8 cellular contexts compared by ENCODE assay signal in the genomic region with DNA sequence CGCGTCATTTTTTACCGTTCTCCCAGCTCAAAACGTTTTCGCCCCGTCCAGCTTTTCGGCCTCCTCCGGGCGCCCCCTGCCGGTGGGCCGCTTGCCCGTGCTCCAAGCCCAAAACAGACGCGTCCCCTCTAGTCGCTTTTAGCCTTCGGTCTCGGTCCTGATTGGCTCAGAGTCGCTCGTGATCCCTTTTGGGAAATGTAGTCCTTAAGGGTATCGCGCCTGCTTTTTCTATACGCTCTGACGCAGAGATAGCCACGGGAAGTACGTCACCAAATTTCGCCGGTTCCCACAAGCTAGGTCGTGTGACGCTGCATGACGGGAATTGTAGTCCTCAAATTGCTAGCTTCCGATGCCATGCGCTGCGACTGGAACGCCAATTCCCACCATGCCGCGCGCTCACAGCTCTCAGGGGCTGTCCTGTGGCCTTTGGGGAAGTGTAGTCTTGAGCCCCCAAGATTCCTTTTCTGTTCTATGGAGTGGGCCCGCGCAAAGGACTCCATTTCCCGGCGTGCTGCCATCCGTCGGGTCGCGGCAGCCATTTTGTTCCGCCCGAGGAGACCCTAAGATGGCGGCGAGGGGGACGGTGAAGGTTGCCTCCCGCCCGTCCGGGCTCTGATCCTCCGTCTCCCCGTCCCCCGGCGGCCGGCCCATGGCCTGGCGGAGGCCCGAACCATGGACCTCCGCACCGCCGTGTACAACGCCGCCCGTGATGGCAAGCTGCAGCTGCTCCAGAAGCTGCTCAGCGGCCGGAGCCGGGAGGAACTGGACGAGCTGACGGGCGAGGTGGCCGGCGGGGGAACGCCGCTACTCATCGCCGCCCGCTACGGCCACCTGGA. TPM values are rescaled to one million over a fixed set of nuclear protein-coding genes. Genes with fewer than 3 reads are reported as not detected.
A peak's percentile ranks its signal among the peaks of the same experiment; 100 is the strongest.
DNase-seq lines count a peak whose midpoint lies in the region; ATAC-seq and TF ChIP-seq lines count a peak whose summit lies in the region.

A gene with protein sequence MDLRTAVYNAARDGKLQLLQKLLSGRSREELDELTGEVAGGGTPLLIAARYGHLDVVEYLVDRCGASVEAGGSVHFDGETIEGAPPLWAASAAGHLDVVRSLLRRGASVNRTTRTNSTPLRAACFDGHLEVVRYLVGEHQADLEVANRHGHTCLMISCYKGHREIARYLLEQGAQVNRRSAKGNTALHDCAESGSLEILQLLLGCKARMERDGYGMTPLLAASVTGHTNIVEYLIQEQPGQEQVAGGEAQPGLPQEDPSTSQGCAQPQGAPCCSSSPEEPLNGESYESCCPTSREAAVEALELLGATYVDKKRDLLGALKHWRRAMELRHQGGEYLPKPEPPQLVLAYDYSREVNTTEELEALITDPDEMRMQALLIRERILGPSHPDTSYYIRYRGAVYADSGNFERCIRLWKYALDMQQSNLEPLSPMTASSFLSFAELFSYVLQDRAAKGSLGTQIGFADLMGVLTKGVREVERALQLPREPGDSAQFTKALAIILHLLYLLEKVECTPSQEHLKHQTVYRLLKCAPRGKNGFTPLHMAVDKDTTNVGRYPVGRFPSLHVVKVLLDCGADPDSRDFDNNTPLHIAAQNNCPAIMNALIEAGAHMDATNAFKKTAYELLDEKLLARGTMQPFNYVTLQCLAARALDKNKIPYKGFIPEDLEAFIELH (plus strand): TSS at position 552 of the 836 bp plus-strand sequence. CDS start 121 bp downstream, at position 673.

- H3K4me1 Mint-ChIP-seq in T-helper 17 cell (peaks cover 14% of the 10 kb centered on the region), progenitor cell of endocrine pancreas (ENCODE audit: low read depth) (peaks cover 4% of the 10 kb centered on the region)

- TF ChIP-seq CTCF in left ventricle myocardium inferior (IDR thresholded peaks at IDR 0.05; ENCODE audit: borderline replicate concordance) (peak; percentile 100), progenitor cell of endocrine pancreas (IDR thresholded peaks at IDR 0.05; ENCODE audit: unreplicated experiment) (peak; percentile 100)

- peak within 1 kb of the TSS; percentile 91 for H3K4me3 Mint-ChIP-seq in T-helper 17 cell
- peak within 1 kb of the TSS; percentile 76 for H3K4me3 Mint-ChIP-seq in progenitor cell of endocrine pancreas (ENCODE audit: low read depth)

- H3K9me3 Mint-ChIP-seq in progenitor cell of endocrine pancreas (ENCODE audit: low read depth), result no peaks in the 10 kb centered on the region

- H3K4me3 ChIP-seq in left ventricle myocardium inferior (peak within 1 kb of the TSS; percentile 96), urinary bladder (ENCODE audit: low read depth, low read length) (peak within 1 kb of the TSS; percentile 68)

- H3K27me3 Mint-ChIP-seq in T-helper 17 cell (no peaks in the 10 kb centered on the region), progenitor cell of endocrine pancreas (peaks cover 2% of the 10 kb centered on the region)

- intact Hi-C loops in left ventricle myocardium inferior (cut with micrococcal nuclease), result no loop called here

- ATAC-seq in GM18498 (IDR thresholded peaks at IDR 0.05; ENCODE audit: unreplicated experiment) (peak; percentile 95), HG02938 (IDR thresholded peaks at IDR 0.05; ENCODE audit: unreplicated experiment) (peak; percentile 94), T-helper 17 cell (peak; percentile 95)

- H3K27ac Mint-ChIP-seq in T-helper 17 cell (peak within 1 kb of the TSS; percentile 77), progenitor cell of endocrine pancreas (peak within 1 kb of the TSS; percentile 84)

- H3K9me3 ChIP-seq in T-helper 17 cell (ENCODE audit: control insufficient read depth, low read length, poor library complexity, severe bottlenecking), result no peaks in the 10 kb centered on the region
- H3K9me3 ChIP-seq in left ventricle myocardium inferior (replicated peaks), result no peaks in the 10 kb centered on the region

- H3K4me1 ChIP-seq in left ventricle myocardium inferior, result peaks cover 52% of the 10 kb centered on the region
- H3K4me1 ChIP-seq in urinary bladder (ENCODE audit: insufficient read depth), result peaks cover 2% of the 10 kb centered on the region

- no peaks in the 10 kb centered on the region for H3K27me3 ChIP-seq in left ventricle myocardium inferior (ENCODE audit: low read depth)

- H3K27ac ChIP-seq in left ventricle myocardium inferior (replicated peaks), result peak within 1 kb of the TSS; percentile 97
- peak within 1 kb of the TSS; percentile 90 for H3K27ac ChIP-seq in urinary bladder (ENCODE audit: low read depth)

- H3K36me3 Mint-ChIP-seq in T-helper 17 cell (ENCODE audit: low read depth), result no peaks in the 10 kb centered on the region
- H3K36me3 Mint-ChIP-seq in progenitor cell of endocrine pancreas (ENCODE audit: insufficient read depth), result peaks cover 1% of the 10 kb centered on the region

- H3K36me3 ChIP-seq in left ventricle myocardium inferior (peaks cover 35% of the 10 kb centered on the region), urinary bladder (ENCODE audit: insufficient read depth) (peaks cover 1% of the 10 kb centered on the region)

- DNase-seq in NCI-H1694 treated with DMSO at 0.1 percent for 48 hours (lab: John Stamatoyannopoulos, UW), result peak; percentile 96
- DNase-seq in T-helper 17 cell, result peak; percentile 96 to 97 (median 97)
- peak; percentile 90 to 100 (median 100) for DNase-seq in amygdala (lab: John Stamatoyannopoulos, UW)
- peak; percentile 99 for DNase-seq in left ventricle myocardium inferior
- DNase-seq in progenitor cell of endocrine pancreas (ENCODE audit: low spot score, unreplicated experiment), result peak; percentile 97

- WGBS in urinary bladder, result under 1% methylated on average over 80 of the region's 80 CpGs

RNA-seq across cellular contexts. Expression of the gene that starts here (rescaled TPM):
- total RNA-seq in T-helper 17 cell, result 10 to 100 TPM in 1 of 2 donors, 1 to 10 TPM in 1; 9.9 to 13.4 TPM
- 46.5 TPM for total RNA-seq in left ventricle myocardium inferior
- total RNA-seq in progenitor cell of endocrine pancreas, result 12.5 and 13.0 TPM in 2 replicates
- 7.7 TPM for total RNA-seq in urinary bladder
- 9.1 TPM for polyA plus RNA-seq in urinary bladder

Comparison
In these comparisons a context has a peak if more than half of its experiments do, and no peak if none do; other contexts are left out.
1. Peak in every context shown above with its lines: DNase-seq, ATAC-seq, H3K4me3 ChIP-seq and H3K27ac ChIP-seq.